12 cellular contexts compared by ENCODE assay signal in genomic region chr19:29084266-29084665, GRCh38.
DNase-seq lines count a peak whose midpoint lies in the region; ATAC-seq and TF ChIP-seq lines count a peak whose summit lies in the region.
"Had no signal": no experiment of that assay in that cellular context is flagged by ENCODE, and none has a peak within 500 bp of the region (broad histone marks: within the 10 kb centered on the region; RNA-seq: fewer than 3 reads in every experiment).

No MANE protein-coding gene starts in this region.

- no peak overlapping the region for H3K4me3 ChIP-seq in AG04450 (ENCODE audit: low read depth, low read length)
- H3K4me3 ChIP-seq in foreskin fibroblast (ENCODE audit: low read depth in 1 of 2, low read length in 2 of 2) = no peak overlapping the region

- DNase-seq in AG04450 (ENCODE audit: low read depth, low spot score) = no peak
- DNase-seq in EL = peak; percentile 23
- peak; percentile 37 for DNase-seq in NAMALWA (ENCODE audit: low spot score)
- peak in 1 of 2 donors; percentile 6 for DNase-seq in foreskin fibroblast
- no peak for DNase-seq in NOMO-1 (lab: John Stamatoyannopoulos, UW; ENCODE audit: unreplicated experiment in 2 of 2)
- DNase-seq in Right ventricle myocardium inferior (ENCODE audit: missing footprints) = no peak
- DNase-seq: activated CD4-positive, alpha-beta T cell treated with anti-CD3 and anti-CD28 coated beads for 1 hour; small intestine; stimulated activated naive CD4-positive, alpha-beta T cell had no signal

- no peaks in the 10 kb centered on the region for H3K27me3 ChIP-seq in AG04450 (ENCODE audit: control insufficient read depth, insufficient read depth, low read length)

- CTCF ChIA-PET in AG04450 (lab: Charles Lee) = interaction anchor here (0.8 kb wide), 1 partner anchor 179 kb away, joined by 3 read pairs; no protein-coding TSS in a partner anchor

- peaks cover 49% of the 10 kb centered on the region for H3K9me3 ChIP-seq in AG04450 (ENCODE audit: control insufficient read depth, insufficient read depth, low read length)

- H3K27ac ChIP-seq in AG04450 (ENCODE audit: low read depth, low read length) = no peak overlapping the region

- POLR2A ChIA-PET in AG04450 (lab: Yijun Ruan, JAX) = no interaction called here

- TF ChIP-seq CTCF in AG04450 (IDR thresholded peaks at IDR 0.05; ENCODE audit: low read depth, low read length) (peak; percentile 13; the same call in 1 of the 2 replicates), foreskin fibroblast (IDR thresholded peaks at IDR 0.05; ENCODE audit: low read depth, low read length) (peak; percentile 28)

- intact Hi-C loops in Right ventricle myocardium inferior (cut with DNase I) = no loop called here

- ATAC-seq in HG02571 (IDR thresholded peaks at IDR 0.05; ENCODE audit: unreplicated experiment) (no peak), Right ventricle myocardium inferior (no peak), GM21786 (IDR thresholded peaks at IDR 0.05; ENCODE audit: unreplicated experiment) (no peak)
- ATAC-seq: esophagus mucosa had no signal

Comparison
In these comparisons a context has a peak if more than half of its experiments do, and no peak if none do; other contexts are left out.
1. DNase-seq: peak in EL (single experiment) and NAMALWA (single experiment); none in AG04450 (single experiment), NOMO-1 (0 of 2) and Right ventricle myocardium inferior (single experiment).